2 cellular contexts compared by ENCODE assay signal in the genomic region with DNA sequence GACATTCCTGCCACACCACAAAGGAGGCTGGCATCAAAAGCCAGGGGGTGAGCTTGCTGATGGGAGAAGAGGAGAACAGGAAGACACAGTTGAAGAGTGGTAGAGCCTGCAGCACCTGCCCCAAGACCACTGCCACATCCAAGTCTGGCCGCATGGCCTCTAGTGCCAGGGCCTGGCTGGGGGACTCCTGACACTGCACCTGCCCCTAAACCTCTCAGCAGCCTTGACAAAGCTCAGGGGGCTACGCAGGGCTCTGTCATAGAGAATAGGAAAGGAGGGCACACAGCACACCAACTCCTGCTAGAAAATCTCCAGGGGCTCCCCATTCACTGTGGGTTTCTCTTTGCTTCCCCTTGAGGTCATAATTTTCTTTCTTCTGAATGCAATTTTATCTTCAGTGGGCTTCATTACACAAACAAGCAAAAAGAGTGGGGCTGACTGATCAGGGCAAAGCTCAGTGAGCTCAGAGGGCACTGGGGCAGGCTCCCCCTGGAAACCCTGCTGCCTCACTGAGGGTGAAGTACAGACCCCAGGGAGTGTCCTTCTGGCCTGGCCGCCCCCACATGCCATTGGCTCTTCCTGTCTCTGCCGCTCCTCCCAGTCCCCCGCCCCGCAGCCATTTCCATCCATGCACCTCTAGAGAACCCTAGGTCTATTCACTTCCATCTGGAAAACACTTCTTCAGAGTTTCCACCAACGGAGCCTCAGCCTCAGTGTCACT.
TF ChIP-seq lines count a peak whose summit lies in the region.

No MANE protein-coding gene starts in this region.

TF ChIP-seq in SK-N-SH, 30 proteins besides CTCF, POLR2A, EP300 and RAD21 (continued from another document):
- no peak for TF ChIP-seq MEF2A (IDR thresholded peaks at IDR 0.05; ENCODE audit: borderline replicate concordance, low read depth)

TF ChIP-seq in SK-N-SH treated with all-trans-retinoic acid at 6 μM for 48 hours, 23 proteins besides CTCF, POLR2A, EP300 and RAD21 (continued from another document):
- TF ChIP-seq TCF4 (CRISPR knock-in tag; IDR thresholded peaks at IDR 0.05; ENCODE audit: borderline replicate concordance) (no peak), GLIS3 (CRISPR knock-in tag; IDR thresholded peaks at IDR 0.05) (no peak), ZNF70 (CRISPR knock-in tag; IDR thresholded peaks at IDR 0.05) (no peak), PATZ1 (CRISPR knock-in tag; IDR thresholded peaks at IDR 0.05; ENCODE audit: borderline replicate concordance) (no peak), RARB (CRISPR knock-in tag; IDR thresholded peaks at IDR 0.05) (no peak), CSDC2 (CRISPR knock-in tag; IDR thresholded peaks at IDR 0.05) (no peak), TOX (CRISPR knock-in tag; IDR thresholded peaks at IDR 0.05; ENCODE audit: borderline replicate concordance) (no peak)
- TF ChIP-seq, protein P1, sequence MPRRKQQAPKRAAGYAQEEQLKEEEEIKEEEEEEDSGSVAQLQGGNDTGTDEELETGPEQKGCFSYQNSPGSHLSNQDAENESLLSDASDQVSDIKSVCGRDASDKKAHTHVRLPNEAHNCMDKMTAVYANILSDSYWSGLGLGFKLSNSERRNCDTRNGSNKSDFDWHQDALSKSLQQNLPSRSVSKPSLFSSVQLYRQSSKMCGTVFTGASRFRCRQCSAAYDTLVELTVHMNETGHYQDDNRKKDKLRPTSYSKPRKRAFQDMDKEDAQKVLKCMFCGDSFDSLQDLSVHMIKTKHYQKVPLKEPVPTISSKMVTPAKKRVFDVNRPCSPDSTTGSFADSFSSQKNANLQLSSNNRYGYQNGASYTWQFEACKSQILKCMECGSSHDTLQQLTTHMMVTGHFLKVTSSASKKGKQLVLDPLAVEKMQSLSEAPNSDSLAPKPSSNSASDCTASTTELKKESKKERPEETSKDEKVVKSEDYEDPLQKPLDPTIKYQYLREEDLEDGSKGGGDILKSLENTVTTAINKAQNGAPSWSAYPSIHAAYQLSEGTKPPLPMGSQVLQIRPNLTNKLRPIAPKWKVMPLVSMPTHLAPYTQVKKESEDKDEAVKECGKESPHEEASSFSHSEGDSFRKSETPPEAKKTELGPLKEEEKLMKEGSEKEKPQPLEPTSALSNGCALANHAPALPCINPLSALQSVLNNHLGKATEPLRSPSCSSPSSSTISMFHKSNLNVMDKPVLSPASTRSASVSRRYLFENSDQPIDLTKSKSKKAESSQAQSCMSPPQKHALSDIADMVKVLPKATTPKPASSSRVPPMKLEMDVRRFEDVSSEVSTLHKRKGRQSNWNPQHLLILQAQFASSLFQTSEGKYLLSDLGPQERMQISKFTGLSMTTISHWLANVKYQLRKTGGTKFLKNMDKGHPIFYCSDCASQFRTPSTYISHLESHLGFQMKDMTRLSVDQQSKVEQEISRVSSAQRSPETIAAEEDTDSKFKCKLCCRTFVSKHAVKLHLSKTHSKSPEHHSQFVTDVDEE (CRISPR knock-in tag; IDR thresholded peaks at IDR 0.05): no peak
- TF ChIP-seq, protein P2, sequence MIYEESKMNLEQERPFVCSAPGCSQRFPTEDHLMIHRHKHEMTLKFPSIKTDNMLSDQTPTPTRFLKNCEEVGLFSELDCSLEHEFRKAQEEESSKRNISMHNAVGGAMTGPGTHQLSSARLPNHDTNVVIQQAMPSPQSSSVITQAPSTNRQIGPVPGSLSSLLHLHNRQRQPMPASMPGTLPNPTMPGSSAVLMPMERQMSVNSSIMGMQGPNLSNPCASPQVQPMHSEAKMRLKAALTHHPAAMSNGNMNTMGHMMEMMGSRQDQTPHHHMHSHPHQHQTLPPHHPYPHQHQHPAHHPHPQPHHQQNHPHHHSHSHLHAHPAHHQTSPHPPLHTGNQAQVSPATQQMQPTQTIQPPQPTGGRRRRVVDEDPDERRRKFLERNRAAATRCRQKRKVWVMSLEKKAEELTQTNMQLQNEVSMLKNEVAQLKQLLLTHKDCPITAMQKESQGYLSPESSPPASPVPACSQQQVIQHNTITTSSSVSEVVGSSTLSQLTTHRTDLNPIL (CRISPR knock-in tag; IDR thresholded peaks at IDR 0.05; ENCODE audit: low read depth): no peak
